1 cellular context compared by ENCODE assay signal in the genomic region with DNA sequence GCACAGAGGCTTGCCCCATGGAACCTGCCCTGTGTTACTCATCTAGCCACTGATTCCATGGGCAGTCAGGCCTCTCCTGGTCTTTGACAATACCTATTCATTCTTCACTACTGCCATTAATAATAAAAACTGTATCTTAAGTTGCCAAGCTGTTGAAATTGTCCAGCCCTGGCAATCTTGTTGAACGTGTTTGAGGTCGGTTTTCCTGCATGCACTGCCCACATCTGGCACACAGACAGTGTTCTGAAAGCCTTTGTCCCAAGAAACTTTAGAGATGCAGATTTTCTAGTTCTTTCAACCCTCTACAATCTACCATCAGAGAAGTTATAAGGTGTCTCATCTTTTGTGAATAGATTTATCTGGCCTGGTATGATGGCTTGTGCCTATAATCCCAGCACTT.
TF ChIP-seq lines count a peak whose summit lies in the region.

No MANE protein-coding gene starts in this region.

TF ChIP-seq in K562, 482 proteins besides CTCF, POLR2A, EP300 and RAD21 (continued from another document):
- TF ChIP-seq, protein P1, sequence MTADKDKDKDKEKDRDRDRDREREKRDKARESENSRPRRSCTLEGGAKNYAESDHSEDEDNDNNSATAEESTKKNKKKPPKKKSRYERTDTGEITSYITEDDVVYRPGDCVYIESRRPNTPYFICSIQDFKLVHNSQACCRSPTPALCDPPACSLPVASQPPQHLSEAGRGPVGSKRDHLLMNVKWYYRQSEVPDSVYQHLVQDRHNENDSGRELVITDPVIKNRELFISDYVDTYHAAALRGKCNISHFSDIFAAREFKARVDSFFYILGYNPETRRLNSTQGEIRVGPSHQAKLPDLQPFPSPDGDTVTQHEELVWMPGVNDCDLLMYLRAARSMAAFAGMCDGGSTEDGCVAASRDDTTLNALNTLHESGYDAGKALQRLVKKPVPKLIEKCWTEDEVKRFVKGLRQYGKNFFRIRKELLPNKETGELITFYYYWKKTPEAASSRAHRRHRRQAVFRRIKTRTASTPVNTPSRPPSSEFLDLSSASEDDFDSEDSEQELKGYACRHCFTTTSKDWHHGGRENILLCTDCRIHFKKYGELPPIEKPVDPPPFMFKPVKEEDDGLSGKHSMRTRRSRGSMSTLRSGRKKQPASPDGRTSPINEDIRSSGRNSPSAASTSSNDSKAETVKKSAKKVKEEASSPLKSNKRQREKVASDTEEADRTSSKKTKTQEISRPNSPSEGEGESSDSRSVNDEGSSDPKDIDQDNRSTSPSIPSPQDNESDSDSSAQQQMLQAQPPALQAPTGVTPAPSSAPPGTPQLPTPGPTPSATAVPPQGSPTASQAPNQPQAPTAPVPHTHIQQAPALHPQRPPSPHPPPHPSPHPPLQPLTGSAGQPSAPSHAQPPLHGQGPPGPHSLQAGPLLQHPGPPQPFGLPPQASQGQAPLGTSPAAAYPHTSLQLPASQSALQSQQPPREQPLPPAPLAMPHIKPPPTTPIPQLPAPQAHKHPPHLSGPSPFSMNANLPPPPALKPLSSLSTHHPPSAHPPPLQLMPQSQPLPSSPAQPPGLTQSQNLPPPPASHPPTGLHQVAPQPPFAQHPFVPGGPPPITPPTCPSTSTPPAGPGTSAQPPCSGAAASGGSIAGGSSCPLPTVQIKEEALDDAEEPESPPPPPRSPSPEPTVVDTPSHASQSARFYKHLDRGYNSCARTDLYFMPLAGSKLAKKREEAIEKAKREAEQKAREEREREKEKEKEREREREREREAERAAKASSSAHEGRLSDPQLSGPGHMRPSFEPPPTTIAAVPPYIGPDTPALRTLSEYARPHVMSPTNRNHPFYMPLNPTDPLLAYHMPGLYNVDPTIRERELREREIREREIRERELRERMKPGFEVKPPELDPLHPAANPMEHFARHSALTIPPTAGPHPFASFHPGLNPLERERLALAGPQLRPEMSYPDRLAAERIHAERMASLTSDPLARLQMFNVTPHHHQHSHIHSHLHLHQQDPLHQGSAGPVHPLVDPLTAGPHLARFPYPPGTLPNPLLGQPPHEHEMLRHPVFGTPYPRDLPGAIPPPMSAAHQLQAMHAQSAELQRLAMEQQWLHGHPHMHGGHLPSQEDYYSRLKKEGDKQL (CRISPR knock-in tag; IDR thresholded peaks at IDR 0.05; ENCODE audit: borderline replicate concordance) = no peak
- TF ChIP-seq ZNF384 (IDR thresholded peaks at IDR 0.05; ENCODE audit: low read depth, low read length) = no peak
- TF ChIP-seq ZNF57 (CRISPR knock-in tag; IDR thresholded peaks at IDR 0.05) = no peak
- TF ChIP-seq, protein P2, sequence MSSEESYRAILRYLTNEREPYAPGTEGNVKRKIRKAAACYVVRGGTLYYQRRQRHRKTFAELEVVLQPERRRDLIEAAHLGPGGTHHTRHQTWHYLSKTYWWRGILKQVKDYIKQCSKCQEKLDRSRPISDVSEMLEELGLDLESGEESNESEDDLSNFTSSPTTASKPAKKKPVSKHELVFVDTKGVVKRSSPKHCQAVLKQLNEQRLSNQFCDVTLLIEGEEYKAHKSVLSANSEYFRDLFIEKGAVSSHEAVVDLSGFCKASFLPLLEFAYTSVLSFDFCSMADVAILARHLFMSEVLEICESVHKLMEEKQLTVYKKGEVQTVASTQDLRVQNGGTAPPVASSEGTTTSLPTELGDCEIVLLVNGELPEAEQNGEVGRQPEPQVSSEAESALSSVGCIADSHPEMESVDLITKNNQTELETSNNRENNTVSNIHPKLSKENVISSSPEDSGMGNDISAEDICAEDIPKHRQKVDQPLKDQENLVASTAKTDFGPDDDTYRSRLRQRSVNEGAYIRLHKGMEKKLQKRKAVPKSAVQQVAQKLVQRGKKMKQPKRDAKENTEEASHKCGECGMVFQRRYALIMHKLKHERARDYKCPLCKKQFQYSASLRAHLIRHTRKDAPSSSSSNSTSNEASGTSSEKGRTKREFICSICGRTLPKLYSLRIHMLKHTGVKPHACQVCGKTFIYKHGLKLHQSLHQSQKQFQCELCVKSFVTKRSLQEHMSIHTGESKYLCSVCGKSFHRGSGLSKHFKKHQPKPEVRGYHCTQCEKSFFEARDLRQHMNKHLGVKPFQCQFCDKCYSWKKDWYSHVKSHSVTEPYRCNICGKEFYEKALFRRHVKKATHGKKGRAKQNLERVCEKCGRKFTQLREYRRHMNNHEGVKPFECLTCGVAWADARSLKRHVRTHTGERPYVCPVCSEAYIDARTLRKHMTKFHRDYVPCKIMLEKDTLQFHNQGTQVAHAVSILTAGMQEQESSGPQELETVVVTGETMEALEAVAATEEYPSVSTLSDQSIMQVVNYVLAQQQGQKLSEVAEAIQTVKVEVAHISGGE (CRISPR knock-in tag; IDR thresholded peaks at IDR 0.05) = no peak
- TF ChIP-seq C11orf30 (IDR thresholded peaks at IDR 0.05; ENCODE audit: low read depth) = no peak
- no peak for TF ChIP-seq ZBTB1 (CRISPR knock-in tag; IDR thresholded peaks at IDR 0.05; ENCODE audit: borderline replicate concordance, low read depth)
- TF ChIP-seq GABPB2 (CRISPR knock-in tag; conservative IDR thresholded peaks at IDR 0.05) = no peak
- TF ChIP-seq EHMT2 (IDR thresholded peaks at IDR 0.05) = no peak
